ENCODE assay signal across 25 cellular contexts in genomic region chr18:50133526-50133925, GRCh38.
"Had no signal": no experiment of that assay in that cellular context is flagged by ENCODE, and none has a peak within 500 bp of the region (broad histone marks: within the 10 kb centered on the region; RNA-seq: fewer than 3 reads in every experiment).

No MANE protein-coding gene starts in this region.

- H3K36me3 ChIP-seq: gastrocnemius medialis, left lung, right atrium auricular region, suprapubic skin, transverse colon had no signal

- H3K4me3 Mint-ChIP-seq: effector memory CD8-positive, alpha-beta T cell; naive thymus-derived CD4-positive, alpha-beta T cell; nephron; stimulated activated naive CD8-positive, alpha-beta T cell treated with anti-CD3 and anti-CD28 coated beads, Interleukin-15, amount 100 ng/mL, for 72 hours had no signal

- DNase-seq: cerebellar nuclear complex; cortex of kidney; effector memory CD8-positive, alpha-beta T cell; foreskin fibroblast; gastrocnemius medialis; head of caudate nucleus; left cardiac atrium; left lung; mesenchymal stem cell; midbrain; naive thymus-derived CD4-positive, alpha-beta T cell; nucleus accumbens; stimulated activated CD4-positive, alpha-beta T cell treated with anti-CD3 and anti-CD28 coated beads, Interleukin-12 subunit alpha, Interleukin-12 subunit beta, amount 100 ng/mL, for 4 hours; stimulated activated CD4-positive, alpha-beta T cell treated with anti-CD3 and anti-CD28 coated beads, Interleukin-1b, Interleukin-23, amount 100 ng/mL, for 48 hours; stimulated activated CD4-positive, alpha-beta T cell treated with anti-CD3 and anti-CD28 coated beads, Interleukin-4, amount 100 ng/mL, for 1 hour; stimulated activated CD8-positive, alpha-beta memory T cell treated with anti-CD3 and anti-CD28 coated beads, Interleukin-4, amount 100 ng/mL, for 48 hours; stimulated activated naive CD4-positive, alpha-beta T cell; stimulated activated naive CD8-positive, alpha-beta T cell treated with anti-CD3 and anti-CD28 coated beads, Interleukin-15, amount 100 ng/mL, for 72 hours; transverse colon had no signal

- ATAC-seq: effector memory CD8-positive, alpha-beta T cell; esophagus mucosa; gastrocnemius medialis; left cardiac atrium; left lung; naive thymus-derived CD4-positive, alpha-beta T cell; sciatic nerve; stimulated activated naive CD8-positive, alpha-beta T cell treated with anti-CD3 and anti-CD28 coated beads, Interleukin-15, amount 100 ng/mL, for 72 hours had no signal

- H3K9me3 Mint-ChIP-seq: effector memory CD8-positive, alpha-beta T cell; nephron had no signal

- H3K27ac ChIP-seq: gastrocnemius medialis, left lung, right atrium auricular region, suprapubic skin, transverse colon had no signal

- H3K27me3 ChIP-seq: gastrocnemius medialis, right atrium auricular region, transverse colon had no signal

- H3K9me3 ChIP-seq: gastrocnemius medialis, left lung, right atrium auricular region, suprapubic skin, transverse colon had no signal

- H3K4me2 ChIP-seq: smooth muscle cell had no signal

- H3K4me1 ChIP-seq: gastrocnemius medialis, right atrium auricular region, suprapubic skin had no signal

- H3K4me3 ChIP-seq: gastrocnemius medialis, left lung, right atrium auricular region, smooth muscle cell, suprapubic skin, transverse colon had no signal

- H3K36me3 Mint-ChIP-seq: naive thymus-derived CD4-positive, alpha-beta T cell had no signal

- H3K4me1 Mint-ChIP-seq: naive thymus-derived CD4-positive, alpha-beta T cell had no signal

- H3K27ac Mint-ChIP-seq: effector memory CD8-positive, alpha-beta T cell; naive thymus-derived CD4-positive, alpha-beta T cell; nephron; stimulated activated naive CD8-positive, alpha-beta T cell treated with anti-CD3 and anti-CD28 coated beads, Interleukin-15, amount 100 ng/mL, for 72 hours had no signal
